In the genomic region with DNA sequence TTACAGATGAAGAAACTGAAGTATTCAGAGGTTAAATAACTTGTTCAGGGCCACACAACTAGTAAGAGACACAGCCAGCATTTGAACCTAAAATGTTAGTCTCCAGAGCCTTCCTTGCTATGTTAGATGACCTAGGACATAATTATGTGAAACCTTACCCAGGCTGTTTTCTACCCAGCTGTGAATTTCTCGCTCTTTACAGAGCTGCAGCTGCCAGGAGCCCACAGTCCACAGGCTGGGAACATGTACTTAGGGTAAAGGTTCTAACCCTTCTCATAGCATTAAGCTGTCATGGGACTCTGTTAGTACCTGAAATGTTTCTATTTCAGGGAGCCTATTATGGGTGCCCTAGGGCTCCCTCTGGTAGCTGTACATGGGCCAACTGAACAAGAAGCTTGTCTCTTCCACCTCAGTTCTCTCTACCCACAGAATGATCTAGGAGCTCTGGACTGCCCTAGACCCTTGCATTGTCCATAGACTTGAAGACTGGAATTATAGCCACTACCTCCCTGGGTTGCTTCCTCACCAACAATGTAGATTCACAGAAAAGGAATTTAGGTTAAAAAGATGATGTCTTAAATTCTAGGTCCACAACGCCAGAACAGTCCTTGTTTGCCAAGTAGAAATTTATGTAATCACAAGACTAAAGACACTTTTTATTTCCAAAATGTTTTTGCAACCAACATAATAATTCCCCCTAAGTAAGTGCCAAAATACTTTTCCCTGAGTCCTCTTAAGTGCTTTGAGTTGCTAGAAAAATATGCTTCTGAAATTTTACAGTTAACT, we compare ENCODE assay signal across 15 cellular contexts.
A peak's percentile ranks its signal among the peaks of the same experiment; 100 is the strongest.
DNase-seq lines count a peak whose midpoint lies in the region; ATAC-seq, FAIRE-seq and TF ChIP-seq lines count a peak whose summit lies in the region.
"Had no signal": no experiment of that assay in that cellular context is flagged by ENCODE, and none has a peak within 500 bp of the region (broad histone marks: within the 10 kb centered on the region; RNA-seq: fewer than 3 reads in every experiment).

No MANE protein-coding gene starts in this region.

- H3K27me3 ChIP-seq in right atrium auricular region = no peaks in the 10 kb centered on the region
- H3K27me3 ChIP-seq: BLaER1 treated with 17β-estradiol and CSF1 and Interleukin-3, amounts not matched to agents 10 nM and 100 nM; neural progenitor cell had no signal

- H3K36me3 ChIP-seq in right atrium auricular region = no peaks in the 10 kb centered on the region
- H3K36me3 ChIP-seq: BLaER1 treated with 17β-estradiol and CSF1 and Interleukin-3, amounts not matched to agents 10 nM and 100 nM; neural progenitor cell had no signal

- H3K27ac ChIP-seq in right atrium auricular region = no peak overlapping the region
- H3K27ac ChIP-seq: BLaER1 treated with 17β-estradiol and CSF1 and Interleukin-3, amounts not matched to agents 10 nM and 100 nM; neural progenitor cell had no signal

- DNase-seq in Right ventricle myocardium inferior (ENCODE audit: missing footprints) = no peak
- no peak for DNase-seq in right atrium auricular region (ENCODE audit: low spot score)
- DNase-seq in myocyte (ENCODE audit: low read depth) = peak; percentile 51
- DNase-seq in cerebellar cortex (ENCODE audit: low spot score) = no peak
- DNase-seq in NCI-H1694 (lab: John Stamatoyannopoulos, UW) = no peak
- no peak for DNase-seq in activated gamma-delta T cell (lab: John Stamatoyannopoulos, UW)
- DNase-seq: activated naive CD4-positive, alpha-beta T cell treated with anti-CD3 and anti-CD28 coated beads, Interleukin-2, amount 10 ng/mL, durations not matched to agents 7 days and 5 days; foreskin melanocyte; H7; kidney; stimulated activated CD4-positive, alpha-beta T cell treated with anti-CD3 and anti-CD28 coated beads, Interleukin-12 subunit alpha, Interleukin-12 subunit beta, amount 100 ng/mL, for 4 hours had no signal

- peak; percentile 4 for FAIRE-seq in endometrium (lab: Jason Lieb, UNC)
- FAIRE-seq: kidney had no signal

- H3K4me1 ChIP-seq in right atrium auricular region = peaks cover 0 to 8% of the 10 kb centered on the region in 2 donors
- H3K4me1 ChIP-seq: neural progenitor cell had no signal

- H3K9me3 ChIP-seq in right atrium auricular region = no peaks in the 10 kb centered on the region
- H3K9me3 ChIP-seq: BLaER1 treated with 17β-estradiol and CSF1 and Interleukin-3, amounts not matched to agents 10 nM and 100 nM had no signal

- ATAC-seq in Right ventricle myocardium inferior (peak; percentile 52), GM21526 (IDR thresholded peaks at IDR 0.05; ENCODE audit: low FRiP score, unreplicated experiment) (no peak)

- H3K4me3 ChIP-seq in right atrium auricular region = no peak overlapping the region
- H3K4me3 ChIP-seq: BLaER1 treated with 17β-estradiol and CSF1 and Interleukin-3, amounts not matched to agents 10 nM and 100 nM; neural progenitor cell had no signal

- intact Hi-C loops in Right ventricle myocardium inferior (cut with DNase I) = loop anchor here (10.0 kb wide), 1 partner anchor 466 kb away; no protein-coding TSS in a partner anchor

- no peak for TF ChIP-seq CTCF in right atrium auricular region (IDR thresholded peaks at IDR 0.05)
